In genomic region chr14:104986487-104987164, GRCh38 we compare ENCODE assay signal across 9 cellular contexts. TPM values are rescaled to one million over a fixed set of nuclear protein-coding genes. Genes with fewer than 3 reads are reported as not detected.
A peak's percentile ranks its signal among the peaks of the same experiment; 100 is the strongest.
DNase-seq lines count a peak whose midpoint lies in the region; TF ChIP-seq lines count a peak whose summit lies in the region.
"Had no signal": no experiment of that assay in that cellular context is flagged by ENCODE, and none has a peak within 500 bp of the region (broad histone marks: within the 10 kb centered on the region; RNA-seq: fewer than 3 reads in every experiment).

No MANE protein-coding gene starts in this region.

- H3F3A ChIP-seq in PC-9 (ENCODE audit: insufficient read depth, low read depth), result peaks cover 6% of the 10 kb centered on the region; the same call in 1 of the 2 replicates

- peak overlapping the region in 1 of 2 donors; percentile 52 for H3K4me3 ChIP-seq in CD4-positive, alpha-beta memory T cell (ENCODE audit: low read length in 2 of 2)
- peak overlapping the region; percentile 96 for H3K4me3 ChIP-seq in PC-9
- peak overlapping the region; percentile 86 for H3K4me3 ChIP-seq in epithelial cell of proximal tubule (ENCODE audit: low read depth, low read length)
- peak overlapping the region; percentile 83 for H3K4me3 ChIP-seq in osteoblast (ENCODE audit: insufficient read depth, low read length)
- peak overlapping the region in 1 of 2 donors; percentile 87 for H3K4me3 ChIP-seq in testis

- peak in 1 of 5 donors; percentile 26 for DNase-seq in CD4-positive, alpha-beta memory T cell
- DNase-seq in PC-9, result no peak
- no peak for DNase-seq in epithelial cell of proximal tubule (ENCODE audit: low read depth)
- DNase-seq in osteoblast (ENCODE audit: insufficient read length, low spot score, missing footprints), result peak; percentile 92
- DNase-seq in NCI-H82 (lab: John Stamatoyannopoulos, UW), result no peak
- no peak for DNase-seq in dedifferentiated amniotic fluid mesenchymal stem cell (ENCODE audit: extremely low spot score)
- no peak for DNase-seq in NCI-H2227 treated with DMSO at 0.1 percent for 48 hours (lab: John Stamatoyannopoulos, UW)
- no peak for DNase-seq in testis
- DNase-seq: stimulated activated CD4-positive, alpha-beta T cell treated with anti-CD3 and anti-CD28 coated beads, Interleukin-12 subunit alpha, Interleukin-12 subunit beta, amount 100 ng/mL, for 4 hours had no signal

- H3K27ac ChIP-seq in CD4-positive, alpha-beta memory T cell (ENCODE audit: low read depth, low read length), result peak overlapping the region; percentile 61
- no peak overlapping the region for H3K27ac ChIP-seq in PC-9
- H3K27ac ChIP-seq in osteoblast (ENCODE audit: low read depth, low read length), result peak overlapping the region; percentile 86
- H3K27ac ChIP-seq in testis, result peak overlapping the region in 1 of 2 donors; percentile 56

- H3K79me2 ChIP-seq in PC-9 (ENCODE audit: low read depth) (peaks cover 14% of the 10 kb centered on the region), osteoblast (ENCODE audit: insufficient read depth, low read length) (peaks cover 11% of the 10 kb centered on the region)

- TF ChIP-seq CTCF in PC-9 (conservative IDR thresholded peaks at IDR 0.05) (no peak), epithelial cell of proximal tubule (conservative IDR thresholded peaks at IDR 0.05; ENCODE audit: low read depth, low read length) (no peak), osteoblast (IDR thresholded peaks at IDR 0.05; ENCODE audit: extremely low read depth, low read depth, low read length) (no peak), testis (IDR thresholded peaks at IDR 0.05) (no peak)

- H3K9me2 ChIP-seq in PC-9 (ENCODE audit: insufficient read depth), result no peaks in the 10 kb centered on the region

- peaks cover 8% of the 10 kb centered on the region for H3K4me1 ChIP-seq in CD4-positive, alpha-beta memory T cell (ENCODE audit: insufficient read depth, low read length)
- H3K4me1 ChIP-seq in PC-9 (replicated peaks; ENCODE audit: insufficient read depth), result peaks cover 11% of the 10 kb centered on the region
- H3K4me1 ChIP-seq in osteoblast (ENCODE audit: insufficient read depth, low read length), result peaks cover 8% of the 10 kb centered on the region
- H3K4me1 ChIP-seq in testis, result peaks cover 8% of the 10 kb centered on the region

- intact Hi-C loops in CD4-positive, alpha-beta memory T cell (cut with micrococcal nuclease), result no loop called here
- intact Hi-C loops in PC-9 (cut with micrococcal nuclease; ENCODE audit: unreplicated experiment) (no loop called here), testis (cut with DNase I; ENCODE audit: low total_unique reads) (no loop called here)

- H2AFZ ChIP-seq in PC-9, result no peak overlapping the region
- no peak overlapping the region for H2AFZ ChIP-seq in osteoblast (ENCODE audit: low read length)

- H3K27me3 Mint-ChIP-seq in CD4-positive, alpha-beta memory T cell, result peaks cover 2 to 3% of the 10 kb centered on the region in 2 donors

- POLR2A ChIA-PET in CD4-positive, alpha-beta memory T cell (lab: Charles Lee; ENCODE audit: partially characterized antibody), result interaction anchor here (2.5 kb wide), 1 partner anchor 79 kb away, joined by 19 read pairs; the partner anchor contains the start of gene GPR132
- POLR2A ChIA-PET in PC-9 (lab: Charles Lee; ENCODE audit: unreplicated experiment), result no interaction called here

- peak overlapping the region; percentile 31 to 82 (median 74) for H3K4me3 Mint-ChIP-seq in CD4-positive, alpha-beta memory T cell

- no peaks in the 10 kb centered on the region for H3K36me3 Mint-ChIP-seq in CD4-positive, alpha-beta memory T cell

- CTCF ChIA-PET in CD4-positive, alpha-beta memory T cell (lab: Charles Lee; ENCODE audit: partially characterized antibody), result no interaction called here
- CTCF ChIA-PET in PC-9 (lab: Charles Lee), result no interaction called here

- 58 to 75% methylated on average over 2 to 18 of the region's 19 CpGs for WGBS in testis, 2 donors

- H3K4me2 ChIP-seq in PC-9 (peak overlapping the region; percentile 87), osteoblast (ENCODE audit: insufficient read depth, low read length) (peak overlapping the region; percentile 94)

- H4K20me1 ChIP-seq in PC-9 (ENCODE audit: insufficient read depth), result 0 out of 2 replicates have a peak, but pooled peaks cover 7% of the 10 kb centered on the region
- no peaks in the 10 kb centered on the region for H4K20me1 ChIP-seq in osteoblast (ENCODE audit: insufficient read depth, low read length)

- H3K4me1 Mint-ChIP-seq in CD4-positive, alpha-beta memory T cell, result peaks cover 0 to 10% (median 3%) of the 10 kb centered on the region in 4 donors

- H3K9me3 ChIP-seq in CD4-positive, alpha-beta memory T cell (ENCODE audit: control insufficient read depth in 1 of 2, low read length in 2 of 2), result no peaks in the 10 kb centered on the region
- H3K9me3 ChIP-seq in PC-9 (ENCODE audit: insufficient read depth, low read depth), result no peaks in the 10 kb centered on the region
- no peaks in the 10 kb centered on the region for H3K9me3 ChIP-seq in osteoblast (ENCODE audit: low read depth, low read length)
- no peaks in the 10 kb centered on the region for H3K9me3 ChIP-seq in testis

- peak overlapping the region; percentile 42 to 97 (median 84) for H3K27ac Mint-ChIP-seq in CD4-positive, alpha-beta memory T cell

- H3K36me3 ChIP-seq in CD4-positive, alpha-beta memory T cell (ENCODE audit: insufficient read depth, low read length), result no peaks in the 10 kb centered on the region
- H3K36me3 ChIP-seq in PC-9 (ENCODE audit: low read depth), result peaks cover 3% of the 10 kb centered on the region; the same call in 1 of the 2 replicates
- peaks cover 7% of the 10 kb centered on the region for H3K36me3 ChIP-seq in osteoblast (ENCODE audit: insufficient read depth, low read length)
- H3K36me3 ChIP-seq in testis (ENCODE audit: low read depth, missing control alignments), result no peaks in the 10 kb centered on the region

- H3K27me3 ChIP-seq in CD4-positive, alpha-beta memory T cell (ENCODE audit: insufficient read depth, low read length), result no peaks in the 10 kb centered on the region
- H3K27me3 ChIP-seq in PC-9 (ENCODE audit: insufficient read depth, low read depth) (no peaks in the 10 kb centered on the region), osteoblast (ENCODE audit: insufficient read depth, low read length) (no peaks in the 10 kb centered on the region), testis (no peaks in the 10 kb centered on the region)

- BruUV-seq in PC-9 (replicated peaks; lab: Mats Ljungman, UMichigan), result TSS peak; percentile 48

- no peak for TF ChIP-seq POLR2A in testis (IDR thresholded peaks at IDR 0.05)

- H3K9me3 Mint-ChIP-seq in CD4-positive, alpha-beta memory T cell, result peaks cover 0 to 1% (median 0%) of the 10 kb centered on the region in 8 donors

RNA-seq across cellular contexts. Expression of gene CLBA1, which starts 1.0 kb away (rescaled TPM):
- 1 to 10 TPM; 1.3 to 1.6 TPM for total RNA-seq in CD4-positive, alpha-beta memory T cell
- polyA plus RNA-seq in CD4-positive, alpha-beta memory T cell, result 1 to 10 TPM; 1.2 to 1.3 TPM
- total RNA-seq in PC-9 (2021) (12.5 and 12.6 TPM in 2 replicates), epithelial cell of proximal tubule (4.5 and 5.0 TPM in 2 replicates), osteoblast (11.5 and 12.3 TPM in 2 replicates), testis (10 to 100 TPM; 27.6 to 53.9 TPM)
- 47.6 TPM for polyA plus RNA-seq in testis (ENCODE audit: insufficient read depth, low read depth, low replicate concordance)

RNA-seq across cellular contexts. Expression of gene AHNAK2, which starts 8.5 kb away (rescaled TPM):
- total RNA-seq in CD4-positive, alpha-beta memory T cell, result under 1 TPM; 0.06 to 0.15 TPM
- polyA plus RNA-seq in CD4-positive, alpha-beta memory T cell, result not detected
- total RNA-seq in PC-9 (2021) (30.8 and 38.9 TPM in 2 replicates), epithelial cell of proximal tubule (16.6 and 20.8 TPM in 2 replicates), osteoblast (30.8 and 31.8 TPM in 2 replicates), testis (10 to 100 TPM; 10.8 to 12.8 TPM)
- 15.1 TPM for polyA plus RNA-seq in testis (ENCODE audit: insufficient read depth, low read depth, low replicate concordance)

RNA-seq across cellular contexts. Expression of gene CDCA4, which starts 34.3 kb away (rescaled TPM):
- total RNA-seq in CD4-positive, alpha-beta memory T cell, result 10 to 100 TPM; 17.1 to 19.0 TPM
- polyA plus RNA-seq in CD4-positive, alpha-beta memory T cell, result 10 to 100 TPM; 18.7 to 20.9 TPM
- total RNA-seq in PC-9 (2021), result 24.9 and 27.7 TPM in 2 replicates
- total RNA-seq in epithelial cell of proximal tubule, result 46.9 and 78.7 TPM in 2 replicates
- total RNA-seq in osteoblast, result 13.3 and 13.8 TPM in 2 replicates
- 10 to 100 TPM; 26.2 to 27.5 TPM for total RNA-seq in testis
- 18.3 TPM for polyA plus RNA-seq in testis (ENCODE audit: insufficient read depth, low read depth, low replicate concordance)

Comparison
In these comparisons a context has a peak if more than half of its experiments do, and no peak if none do; other contexts are left out.
1. RNA of gene AHNAK2, which starts 8.5 kb away (total RNA-seq): 30.8 to 38.9 TPM in PC-9, 30.8 to 31.8 TPM in osteoblast, 16.6 to 20.8 TPM in epithelial cell of proximal tubule and 10.8 to 12.8 TPM in testis; 0.06 to 0.15 TPM in CD4-positive, alpha-beta memory T cell; every median in the first group is over 10 times any median in the second.